In genomic region chr2:105143467-105144127, GRCh38 we compare ENCODE assay signal across 8 cellular contexts.
DNase-seq lines count a peak whose midpoint lies in the region; ATAC-seq and TF ChIP-seq lines count a peak whose summit lies in the region.

No MANE protein-coding gene starts in this region.

- in situ Hi-C loops in HAP-1 (cut with MboI; ENCODE audit: low sequenced_read_pairs) = no loop called here

- H3K27ac ChIP-seq in epithelial cell of prostate = no peak overlapping the region

- POLR2A ChIA-PET in activated B cell treated with CpG ODN at 0.5 μM for 24 hours (lab: Charles Lee) = no interaction called here

- H3K4me1 ChIP-seq in BE2C = no peaks in the 10 kb centered on the region
- no peaks in the 10 kb centered on the region for H3K4me1 ChIP-seq in HAP-1

- H3K4me3 ChIP-seq in BE2C (ENCODE audit: low read depth, low read length) = peak overlapping the region; percentile 26; the same call in 1 of the 2 replicates
- peak overlapping the region; percentile 36 for H3K4me3 ChIP-seq in HAP-1

- TF ChIP-seq CTCF in BE2C (IDR thresholded peaks at IDR 0.05; ENCODE audit: low read depth, low read length) (no peak), activated B cell treated with CpG ODN at 0.5 μM for 24 hours (IDR thresholded peaks at IDR 0.05) (no peak)

- CTCF ChIA-PET in activated B cell treated with CpG ODN at 0.5 μM for 24 hours (lab: Charles Lee) = interaction anchor here (3.0 kb wide), 1 partner anchor 30 kb away, joined by 12 read pairs; no protein-coding TSS in a partner anchor

- H3K4me1 Mint-ChIP-seq in activated B cell treated with CpG ODN at 0.5 μM for 24 hours = peaks cover 26% of the 10 kb centered on the region

- ATAC-seq in activated B cell treated with CpG ODN at 0.5 μM for 24 hours (ENCODE audit: low read depth) (peak; percentile 88), HG02973 (IDR thresholded peaks at IDR 0.05; ENCODE audit: unreplicated experiment) (no peak), HG03520 (IDR thresholded peaks at IDR 0.05; ENCODE audit: unreplicated experiment) (no peak)

- H3K27ac Mint-ChIP-seq in activated B cell treated with CpG ODN at 0.5 μM for 24 hours = peak overlapping the region; percentile 71

- H3K9me3 ChIP-seq in BE2C (no peaks in the 10 kb centered on the region), HAP-1 (no peaks in the 10 kb centered on the region)

- H3K36me3 ChIP-seq in BE2C (no peaks in the 10 kb centered on the region), HAP-1 (replicated peaks) (no peaks in the 10 kb centered on the region)

- peaks cover 3% of the 10 kb centered on the region for H3K36me3 Mint-ChIP-seq in activated B cell treated with CpG ODN at 0.5 μM for 24 hours (ENCODE audit: low read depth)

- peaks cover 7% of the 10 kb centered on the region; the same call in 1 of the 2 replicates for H3K27me3 ChIP-seq in BE2C
- H3K27me3 ChIP-seq in HAP-1 (ENCODE audit: low read depth) = no peaks in the 10 kb centered on the region

- peak overlapping the region; percentile 88 for H3K4me3 Mint-ChIP-seq in activated B cell treated with CpG ODN at 0.5 μM for 24 hours

- DNase-seq in BE2C = no peak
- DNase-seq in HAP-1 (ENCODE audit: low spot score in 2 of 2) = peak; percentile 37 to 78
- peak; percentile 55 for DNase-seq in activated B cell treated with CpG ODN at 0.5 μM for 24 hours
- DNase-seq in epithelial cell of prostate (ENCODE audit: low read depth, low spot score) = peak; percentile 45
- peak in 33 of 56 donors; percentile 6 to 70 (median 30) for DNase-seq in nucleus accumbens (lab: John Stamatoyannopoulos, UW)
- DNase-seq in epidermal melanocyte (ENCODE audit: insufficient read length, low spot score) = no peak

- H3K9me3 Mint-ChIP-seq in activated B cell treated with CpG ODN at 0.5 μM for 24 hours = no peaks in the 10 kb centered on the region

- H3K27me3 Mint-ChIP-seq in activated B cell treated with CpG ODN at 0.5 μM for 24 hours = no peaks in the 10 kb centered on the region

- intact Hi-C loops in activated B cell treated with CpG ODN at 0.5 μM for 24 hours (cut with micrococcal nuclease) = loop anchor here (1.0 to 5.0 kb wide), 2 partner anchors 13 to 34 kb away; no protein-coding TSS in a partner anchor

Comparison
In these comparisons a context has a peak if more than half of its experiments do, and no peak if none do; other contexts are left out.
1. DNase-seq: peak in HAP-1 (2 of 2), activated B cell treated with CpG ODN at 0.5 μM for 24 hours (single experiment), epithelial cell of prostate (single experiment) and nucleus accumbens (33 of 56); none in BE2C (single experiment) and epidermal melanocyte (single experiment).